8 cellular contexts compared by ENCODE assay signal in genomic region chr20:5126512-5127203, GRCh38. TPM values are rescaled to one million over a fixed set of nuclear protein-coding genes. Genes with fewer than 3 reads are reported as not detected.
A peak's percentile ranks its signal among the peaks of the same experiment; 100 is the strongest.
DNase-seq lines count a peak whose midpoint lies in the region; ATAC-seq, FAIRE-seq and TF ChIP-seq lines count a peak whose summit lies in the region.

Gene CDS2 (plus strand): TSS chr20:5127008. CDS start chr20:5127093, 85 bp downstream.

- H3K36me3 ChIP-seq in BE2C (peaks cover 3% of the 10 kb centered on the region; the same call in 1 of the 2 replicates), keratinocyte (ENCODE audit: control insufficient read depth in 2 of 2, extremely low read depth in 1 of 2, insufficient read depth in 2 of 2, low read length in 2 of 2) (peaks cover 0 to 1% of the 10 kb centered on the region in 2 experiments)

- H3K4me3 ChIP-seq in BE2C (ENCODE audit: low read depth, low read length) (peak within 1 kb of the TSS; percentile 99), keratinocyte (ENCODE audit: control insufficient read depth in 2 of 3, extremely low read depth in 1 of 3, insufficient read depth in 2 of 3, low read depth in 1 of 3, low read length in 3 of 3) (peak within 1 kb of the TSS; percentile 70 to 95 (median 91))

- peak within 1 kb of the TSS; percentile 83 for H3K9ac ChIP-seq in keratinocyte (ENCODE audit: control insufficient read depth, extremely low read depth, insufficient read depth, low read length)

- peak within 1 kb of the TSS; percentile 76 for H3K27ac ChIP-seq in keratinocyte (ENCODE audit: control insufficient read depth, insufficient read depth, low read length)

- H3K9me3 ChIP-seq in BE2C, result no peaks in the 10 kb centered on the region; the same call in 1 of the 2 replicates
- no peaks in the 10 kb centered on the region for H3K9me3 ChIP-seq in keratinocyte (ENCODE audit: control insufficient read depth, low read depth, low read length)

- peak; percentile 76 for FAIRE-seq in keratinocyte (lab: Jason Lieb, UNC)

- no peaks in the 10 kb centered on the region for H3K4me1 ChIP-seq in BE2C
- H3K4me1 ChIP-seq in keratinocyte (ENCODE audit: control insufficient read depth, extremely low read depth, insufficient read depth, low read length), result peaks cover 8% of the 10 kb centered on the region

- peaks cover 43% of the 10 kb centered on the region for H3K79me2 ChIP-seq in keratinocyte (ENCODE audit: control insufficient read depth, insufficient read depth, low read length)

- DNase-seq in BE2C (peak; percentile 100), NCI-H510A (lab: John Stamatoyannopoulos, UW) (peak; percentile 99), cerebellum (ENCODE audit: low spot score) (peak; percentile 98), keratinocyte (ENCODE audit: low read depth, low spot score) (peak; percentile 89)
- DNase-seq in activated CD4-positive, alpha-beta T cell treated with anti-CD3 and anti-CD28 coated beads for 1 hour, result peak; percentile 100
- peak; percentile 100 for DNase-seq in stimulated activated CD4-positive, alpha-beta T cell treated with anti-CD3 and anti-CD28 coated beads, Interleukin-15, amount 100 ng/mL, for 1 hour (ENCODE audit: low read depth in 1 of 2, low spot score in 1 of 2)

- dilution Hi-C loops in keratinocyte (cut with MboI; ENCODE audit: extremely low pct_ligation_motif_present, low sequenced_read_pairs), result no loop called here

- peak within 1 kb of the TSS; percentile 85 for H2AFZ ChIP-seq in keratinocyte (ENCODE audit: control insufficient read depth, low read length)

- H3K4me2 ChIP-seq in keratinocyte (ENCODE audit: control insufficient read depth, extremely low read depth, insufficient read depth, low read depth, low read length), result peak within 1 kb of the TSS; percentile 91

- TF ChIP-seq CTCF in BE2C (IDR thresholded peaks at IDR 0.05; ENCODE audit: low read depth, low read length) (peak; percentile 51), keratinocyte (optimal IDR thresholded peaks at IDR 0.05 in 1 of 3, IDR thresholded peaks at IDR 0.05 in 1 of 3, conservative IDR thresholded peaks at IDR 0.05 in 1 of 3; ENCODE audit: extremely low read depth in 1 of 3, insufficient read depth in 2 of 3, low read length in 3 of 3) (peak; percentile 42 to 82 (median 68))

- peak; percentile 87 for ATAC-seq in HG03439 (IDR thresholded peaks at IDR 0.05; ENCODE audit: unreplicated experiment)

- no peaks in the 10 kb centered on the region for H3K9me1 ChIP-seq in keratinocyte (ENCODE audit: control insufficient read depth, extremely low read depth, insufficient read depth, low read length)

- no peaks in the 10 kb centered on the region for H4K20me1 ChIP-seq in keratinocyte (ENCODE audit: control insufficient read depth, extremely low read depth, insufficient read depth, low read length)

- H3K27me3 ChIP-seq in BE2C (no peaks in the 10 kb centered on the region), keratinocyte (ENCODE audit: control insufficient read depth, extremely low read depth, insufficient read depth, low read length) (no peaks in the 10 kb centered on the region)

- TF ChIP-seq POLR2A in GM19193 (IDR thresholded peaks at IDR 0.05; ENCODE audit: extremely low read depth, insufficient read depth, insufficient read length), result peak; percentile 60

RNA-seq across cellular contexts. Expression of gene CDS2, which starts in this region (rescaled TPM):
- polyA plus RNA-seq in BE2C (2012; ENCODE audit: insufficient read depth, insufficient read length, low read depth), result 15.7 TPM
- total RNA-seq in cerebellum, result 69.6 TPM
- 38.9 to 67.1 TPM (median 52.6 TPM) in 3 replicates for polyA plus RNA-seq in keratinocyte
- 7.3 TPM for polyA plus RNA-seq in keratinocyte (2011; ENCODE audit: low read depth)
- polyA plus RNA-seq in keratinocyte (2011; cell fraction: cytosol; rRNA removed), result 23.1 and 51.5 TPM in 2 replicates
- polyA plus RNA-seq in keratinocyte (2011; cell fraction: nucleus; rRNA removed), result 47.7 and 53.7 TPM in 2 replicates
- 8.0 and 20.6 TPM in 2 replicates for polyA plus RNA-seq in keratinocyte (2012; ENCODE audit: low replicate concordance)
- polyA minus RNA-seq in keratinocyte, result 74.3 to 79.1 TPM (median 76.6 TPM) in 3 replicates
- 18.8 TPM for polyA minus RNA-seq in keratinocyte (2011; cell fraction: cytosol; rRNA and poly(A)+ RNA removed)
- polyA minus RNA-seq in keratinocyte (2011; cell fraction: nucleus; rRNA and poly(A)+ RNA removed), result 33.1 and 87.6 TPM in 2 replicates

Comparison
In these comparisons a context has a peak if more than half of its experiments do, and no peak if none do; other contexts are left out.
1. Peak in every context shown above with its lines: DNase-seq, ATAC-seq, H3K4me3 ChIP-seq and H3K27ac ChIP-seq.